In the genomic region with DNA sequence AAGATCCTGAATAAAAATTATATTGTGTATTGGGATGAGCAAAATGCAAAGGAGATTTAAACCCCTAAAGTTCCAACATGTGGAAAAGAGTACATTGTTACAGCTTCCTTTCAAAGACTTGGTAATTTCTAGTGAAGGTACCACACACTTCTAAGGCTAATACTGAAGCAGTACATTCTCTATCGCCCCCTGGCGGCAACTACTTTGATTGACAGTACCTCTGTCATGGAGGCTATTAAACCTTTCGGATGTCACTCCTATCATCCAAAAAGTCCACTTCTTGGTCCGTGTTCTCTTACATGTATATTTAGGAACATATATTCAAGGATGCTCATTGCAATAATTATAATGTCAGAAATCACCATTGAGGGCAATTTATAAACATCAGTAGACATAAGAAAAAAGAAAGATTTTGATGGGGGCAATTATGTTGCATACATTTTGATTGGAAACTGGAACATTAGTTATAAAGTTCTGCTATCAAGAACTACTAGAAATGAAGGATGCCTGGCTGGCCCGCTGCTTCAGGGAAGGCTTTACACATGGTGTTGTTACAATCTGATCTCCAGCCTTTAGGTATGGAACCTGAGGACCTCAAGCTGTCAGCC, we compare ENCODE assay signal across 9 cellular contexts.
DNase-seq lines count a peak whose midpoint lies in the region; ATAC-seq, FAIRE-seq and TF ChIP-seq lines count a peak whose summit lies in the region.
"Had no signal": no experiment of that assay in that cellular context is flagged by ENCODE, and none has a peak within 500 bp of the region (broad histone marks: within the 10 kb centered on the region; RNA-seq: fewer than 3 reads in every experiment).

No MANE protein-coding gene starts in this region.

- no peaks in the 10 kb centered on the region for H3K9me2 ChIP-seq in OCI-LY7 (ENCODE audit: insufficient read depth, low read length)

- no peaks in the 10 kb centered on the region for H3K79me2 ChIP-seq in OCI-LY7 (ENCODE audit: insufficient read depth, low read depth, low read length)

- H2AFZ ChIP-seq in OCI-LY7 (ENCODE audit: low read length), result no peak overlapping the region

- no peak overlapping the region for H3K4me3 Mint-ChIP-seq in nephron progenitor cell

- H3K9me3 Mint-ChIP-seq in nephron progenitor cell, result no peaks in the 10 kb centered on the region

- H3K9me3 ChIP-seq in OCI-LY7 (ENCODE audit: low read length) (no peaks in the 10 kb centered on the region), esophagus squamous epithelium (no peaks in the 10 kb centered on the region)

- TF ChIP-seq CTCF in D721Med (IDR thresholded peaks at IDR 0.05; ENCODE audit: insufficient read depth, missing control alignments) (peak; percentile 83), HL-60 (IDR thresholded peaks at IDR 0.05; ENCODE audit: insufficient read depth, low read length) (peak; percentile 59), OCI-LY7 (conservative IDR thresholded peaks at IDR 0.05; ENCODE audit: low read length) (peak; percentile 96), esophagus squamous epithelium (IDR thresholded peaks at IDR 0.05) (peak in 5 of 6 experiments; percentile 55 to 69 (median 55)), nephron progenitor cell (IDR thresholded peaks at IDR 0.05) (peak; percentile 90)

- 15 to 16% methylated on average over 5 of the region's 5 CpGs for WGBS in esophagus squamous epithelium, 2 donors

- H3K36me3 Mint-ChIP-seq in nephron progenitor cell (ENCODE audit: low read depth), result no peaks in the 10 kb centered on the region

- H3K4me1 Mint-ChIP-seq in nephron progenitor cell, result no peaks in the 10 kb centered on the region

- H3K4me3 ChIP-seq in HL-60 (replicated peaks; ENCODE audit: insufficient read depth, low read length) (no peak overlapping the region), OCI-LY7 (ENCODE audit: low read depth, low read length, poor library complexity, severe bottlenecking) (no peak overlapping the region), esophagus squamous epithelium (no peak overlapping the region)

- H3K36me3 ChIP-seq in OCI-LY7 (ENCODE audit: insufficient read depth, low read length) (no peaks in the 10 kb centered on the region), esophagus squamous epithelium (no peaks in the 10 kb centered on the region)

- BruUV-seq in OCI-LY7 (replicated peaks; lab: Mats Ljungman, UMichigan), result no TSS peak

- DNase-seq in D721Med (ENCODE audit: insufficient read length, low spot score), result no peak
- DNase-seq in HL-60 (ENCODE audit: low read depth in 1 of 2, low spot score in 1 of 2), result peak; percentile 33 to 81
- DNase-seq in OCI-LY7 (ENCODE audit: low spot score), result peak; percentile 76
- DNase-seq in activated T-cell treated with anti-CD3 and anti-CD28 coated beads for 1 hour (ENCODE audit: low read depth), result peak; percentile 53
- no peak for DNase-seq in esophagus squamous epithelium (lab: John Stamatoyannopoulos, UW)
- DNase-seq in nephron progenitor cell, result peak; percentile 84
- peak in 42 of 49 donors; percentile 0 to 87 (median 47) for DNase-seq in substantia nigra (lab: John Stamatoyannopoulos, UW)

- POLR2A ChIA-PET in OCI-LY7 (lab: Charles Lee), result interaction anchor here (0.7 kb wide), 1 partner anchor 100 kb away, joined by 3 read pairs; no protein-coding TSS in a partner anchor

- no peaks in the 10 kb centered on the region for H3K27me3 Mint-ChIP-seq in nephron progenitor cell (ENCODE audit: low read depth, poor library complexity)

- H3K4me2 ChIP-seq in OCI-LY7 (ENCODE audit: low read length), result no peak overlapping the region

- TF ChIP-seq POLR2A in esophagus squamous epithelium (IDR thresholded peaks at IDR 0.05), result no peak

- H3K27me3 ChIP-seq in HL-60 (ENCODE audit: insufficient read depth, poor library complexity, severe bottlenecking) (no peaks in the 10 kb centered on the region), esophagus squamous epithelium (no peaks in the 10 kb centered on the region)

- peak; percentile 99 for ATAC-seq in GM21390 (IDR thresholded peaks at IDR 0.05; ENCODE audit: unreplicated experiment)

- peak; percentile 92 for FAIRE-seq in D721Med (lab: Jason Lieb, UNC)
- FAIRE-seq: endometrium had no signal

- H3K27ac ChIP-seq in HL-60 (replicated peaks) (no peak overlapping the region), OCI-LY7 (ENCODE audit: low read depth, low read length, poor library complexity, severe bottlenecking) (no peak overlapping the region), esophagus squamous epithelium (no peak overlapping the region), substantia nigra (ENCODE audit: low read depth, low read length, poor library complexity, severe bottlenecking) (no peak overlapping the region)

- no peak overlapping the region for H3K27ac Mint-ChIP-seq in nephron progenitor cell

- intact Hi-C loops in OCI-LY7 (cut with micrococcal nuclease; ENCODE audit: unreplicated experiment) (loop anchor here (5.0 to 10.0 kb wide), 2 partner anchors 71 to 913 kb away; no protein-coding TSS in a partner anchor), esophagus squamous epithelium (cut with DNase I) (no loop called here)

- CTCF ChIA-PET in OCI-LY7 (lab: Charles Lee; ENCODE audit: unreplicated experiment), result no interaction called here

- no peaks in the 10 kb centered on the region for H3K4me1 ChIP-seq in OCI-LY7 (ENCODE audit: insufficient read depth, low read length, poor library complexity, severe bottlenecking)
- H3K4me1 ChIP-seq in esophagus squamous epithelium, result no peaks in the 10 kb centered on the region

- no peaks in the 10 kb centered on the region for H4K20me1 ChIP-seq in OCI-LY7 (ENCODE audit: insufficient read depth, low read length)

Comparison
In these comparisons a context has a peak if more than half of its experiments do, and no peak if none do; other contexts are left out.
1. DNase-seq: peak in HL-60 (2 of 2), OCI-LY7 (single experiment), activated T-cell treated with anti-CD3 and anti-CD28 coated beads for 1 hour (single experiment), nephron progenitor cell (single experiment) and substantia nigra (42 of 49); none in D721Med (single experiment) and esophagus squamous epithelium (single experiment).
2. Peak in every context shown above with its lines, with median percentiles within 50 percentile points of each other: CTCF ChIP-seq.